Comparison of ENCODE assay signal across 1 cellular context in genomic region chr17:77312786-77313599, GRCh38.
TF ChIP-seq lines count a peak whose summit lies in the region.

No MANE protein-coding gene starts in this region.

TF ChIP-seq in IMR-90, 13 proteins besides CTCF, POLR2A, EP300 and RAD21 (continued from another document):
- TF ChIP-seq, protein P1, sequence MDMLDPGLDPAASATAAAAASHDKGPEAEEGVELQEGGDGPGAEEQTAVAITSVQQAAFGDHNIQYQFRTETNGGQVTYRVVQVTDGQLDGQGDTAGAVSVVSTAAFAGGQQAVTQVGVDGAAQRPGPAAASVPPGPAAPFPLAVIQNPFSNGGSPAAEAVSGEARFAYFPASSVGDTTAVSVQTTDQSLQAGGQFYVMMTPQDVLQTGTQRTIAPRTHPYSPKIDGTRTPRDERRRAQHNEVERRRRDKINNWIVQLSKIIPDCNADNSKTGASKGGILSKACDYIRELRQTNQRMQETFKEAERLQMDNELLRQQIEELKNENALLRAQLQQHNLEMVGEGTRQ (IDR thresholded peaks at IDR 0.05; ENCODE audit: low read depth, low read length) = peak; percentile 59
- TF ChIP-seq MAFK (IDR thresholded peaks at IDR 0.05; ENCODE audit: low read depth, low read length) (no peak), SMC3 (IDR thresholded peaks at IDR 0.05; ENCODE audit: low read depth, low read length) (no peak), MXI1 (IDR thresholded peaks at IDR 0.05; ENCODE audit: borderline replicate concordance, low read depth, low read length) (0 out of 2 replicates have a peak, but pooled peaks have one; percentile 32), FOS (IDR thresholded peaks at IDR 0.05; ENCODE audit: low read depth, low read length) (no peak), NFE2L2 (IDR thresholded peaks at IDR 0.05; ENCODE audit: low read depth, low read length) (no peak)
